9 cellular contexts compared by ENCODE assay signal in genomic region chr10:132516771-132517725, GRCh38. TPM values are rescaled to one million over a fixed set of nuclear protein-coding genes. Genes with fewer than 3 reads are reported as not detected.
A peak's percentile ranks its signal among the peaks of the same experiment; 100 is the strongest.
DNase-seq lines count a peak whose midpoint lies in the region; ATAC-seq and TF ChIP-seq lines count a peak whose summit lies in the region.
"Had no signal": no experiment of that assay in that cellular context is flagged by ENCODE, and none has a peak within 500 bp of the region (broad histone marks: within the 10 kb centered on the region; RNA-seq: fewer than 3 reads in every experiment).

No MANE protein-coding gene starts in this region.

- ATAC-seq in lung (ENCODE audit: insufficient read depth, low FRiP score) (peak; percentile 88), upper lobe of left lung (ENCODE audit: low FRiP score in 2 of 2) (peak; percentile 92 to 94), HG02973 (IDR thresholded peaks at IDR 0.05; ENCODE audit: unreplicated experiment) (no peak)

- DNase-seq in Daoy (ENCODE audit: low read depth) (peak; percentile 89), NOMO-1 treated with DMSO at 0.1 percent for 48 hours (lab: John Stamatoyannopoulos, UW; ENCODE audit: unreplicated experiment) (peak; percentile 71), endothelial cell (ENCODE audit: low spot score) (peak; percentile 55), lung (ENCODE audit: low spot score) (peak; percentile 87), upper lobe of left lung (peak; percentile 91 to 94), OCI-M2 (lab: John Stamatoyannopoulos, UW; ENCODE audit: unreplicated experiment) (no peak)
- DNase-seq in stimulated activated naive CD4-positive, alpha-beta T cell (lab: John Stamatoyannopoulos, UW) = no peak

- peaks cover 3% of the 10 kb centered on the region for H3K36me3 Mint-ChIP-seq in endothelial cell (ENCODE audit: low read depth, unreplicated experiment)

- H3K9me3 ChIP-seq in lung (ENCODE audit: control insufficient read depth in 2 of 2, insufficient read depth in 1 of 2, low read length in 1 of 2) (peaks cover 0 to 4% of the 10 kb centered on the region in 2 donors), upper lobe of left lung (no peaks in the 10 kb centered on the region)

- peaks cover 3% of the 10 kb centered on the region for H3K27me3 Mint-ChIP-seq in endothelial cell (ENCODE audit: unreplicated experiment)

- no peaks in the 10 kb centered on the region for H3K27me3 ChIP-seq in lung (ENCODE audit: control insufficient read depth, insufficient read depth)
- H3K27me3 ChIP-seq in upper lobe of left lung = no peaks in the 10 kb centered on the region

- H3K4me3 Mint-ChIP-seq in endothelial cell (ENCODE audit: unreplicated experiment) = no peak overlapping the region

- H3K4me1 ChIP-seq in lung (ENCODE audit: control insufficient read depth in 2 of 2, insufficient read depth in 2 of 2, low read length in 2 of 2) = peaks cover 19 to 48% of the 10 kb centered on the region in 2 donors
- H3K4me1 ChIP-seq in upper lobe of left lung = peaks cover 54 to 69% (median 61%) of the 10 kb centered on the region in 4 donors

- no peak for TF ChIP-seq CTCF in endothelial cell (IDR thresholded peaks at IDR 0.05; ENCODE audit: unreplicated experiment)
- no peak for TF ChIP-seq CTCF in lung (IDR thresholded peaks at IDR 0.05; ENCODE audit: control extremely low read depth, extremely low read depth)
- TF ChIP-seq CTCF in upper lobe of left lung (IDR thresholded peaks at IDR 0.05) = peak in 1 of 6 experiments; percentile 4

- peaks cover 17% of the 10 kb centered on the region for H3K4me1 Mint-ChIP-seq in endothelial cell (ENCODE audit: unreplicated experiment)

- H3K36me3 ChIP-seq in lung (ENCODE audit: control insufficient read depth in 2 of 2, insufficient read depth in 2 of 2, low read length in 2 of 2) (no peaks in the 10 kb centered on the region), upper lobe of left lung (no peaks in the 10 kb centered on the region)

- H3K27ac ChIP-seq in lung (ENCODE audit: low read depth in 1 of 2, low read length in 1 of 2) (peak overlapping the region; percentile 94), upper lobe of left lung (peak overlapping the region; percentile 84 to 97 (median 90))
- H3K27ac ChIP-seq: KMS-11 had no signal

- no peaks in the 10 kb centered on the region for H3K9me3 Mint-ChIP-seq in endothelial cell (ENCODE audit: unreplicated experiment)

- TF ChIP-seq POLR2A in upper lobe of left lung (IDR thresholded peaks at IDR 0.05) = peak in 2 of 4 donors; percentile 20 to 37

- TF ChIP-seq EP300 in upper lobe of left lung (IDR thresholded peaks at IDR 0.05) = peak in 2 of 4 donors; percentile 42 to 71

- H3K4me3 ChIP-seq in lung = no peak overlapping the region
- H3K4me3 ChIP-seq in upper lobe of left lung = peak overlapping the region in 3 of 4 donors; percentile 7 to 21 (median 9)

- H3K27ac Mint-ChIP-seq in endothelial cell (ENCODE audit: unreplicated experiment) = no peak overlapping the region

- WGBS in lung, 2 donors = 28 to 38% methylated on average over 37 of the region's 37 CpGs
- WGBS in upper lobe of left lung, 2 donors = 16 to 28% methylated on average over 5 to 20 of the region's 37 CpGs

RNA-seq across cellular contexts. Expression of gene INPP5A, which starts 20.5 kb away (rescaled TPM):
- 26.8 and 32.1 TPM in 2 replicates for total RNA-seq in Daoy (2014; rRNA removed; shearing (Covaris generic))
- 45.2 TPM for total RNA-seq in endothelial cell (ENCODE audit: unreplicated experiment)
- 10 to 100 TPM; 37.0 to 39.9 TPM for total RNA-seq in lung
- 10 to 100 TPM; 12.4 to 19.3 TPM for polyA plus RNA-seq in lung
- 10 to 100 TPM; 28.6 to 81.7 (median 44.8) TPM for total RNA-seq in upper lobe of left lung

Comparison
In these comparisons a context has a peak if more than half of its experiments do, and no peak if none do; other contexts are left out.
1. DNase-seq: peak in Daoy (single experiment), NOMO-1 treated with DMSO at 0.1 percent for 48 hours (single experiment), endothelial cell (single experiment), lung (single experiment) and upper lobe of left lung (2 of 2); none in OCI-M2 (single experiment) and stimulated activated naive CD4-positive, alpha-beta T cell (0 of 6).